8 cellular contexts compared by ENCODE assay signal in genomic region chr12:30694971-30695326, GRCh38. TPM values are rescaled to one million over a fixed set of nuclear protein-coding genes. Genes with fewer than 3 reads are reported as not detected.
DNase-seq lines count a peak whose midpoint lies in the region; ATAC-seq, FAIRE-seq and TF ChIP-seq lines count a peak whose summit lies in the region.

No MANE protein-coding gene starts in this region.

- peak overlapping the region; percentile 66 for H2AFZ ChIP-seq in HepG2 (ENCODE audit: low read length)

- CTCF ChIA-PET in HepG2 (lab: Yijun Ruan, JAX; ENCODE audit: low intra/inter-chr PET ratio, low total read pairs): no interaction called here

- no peak for FAIRE-seq in HepG2 (lab: Jason Lieb, UNC)

- no peaks in the 10 kb centered on the region; the same call in 1 of the 2 replicates for H4K20me1 ChIP-seq in HepG2 (ENCODE audit: insufficient read depth, low read length)

- in situ Hi-C loops in HepG2 (cut with HindIII; ENCODE audit: extremely low pct_ligation_motif_present, low pct_unique_long_range_greater_than_20kb): no loop called here

- WGBS in HepG2 (ENCODE audit: low lambda C conversion rate): 0% methylated on average over 10 of the region's 10 CpGs

- BruUV-seq in HepG2 (replicated peaks; lab: Mats Ljungman, UMichigan): no TSS peak

- POLR2A ChIA-PET in HepG2 (lab: Yijun Ruan, JAX): interaction anchor here (1.1 to 2.5 kb wide), 5 partner anchors 59 to 186 kb away, joined by 3 to 15 read pairs (median 4); partner anchors contain the start of gene CAPRIN2

- H3K36me3 ChIP-seq in HepG2 (replicated peaks in 1 of 2; ENCODE audit: control insufficient read depth in 1 of 2, insufficient read depth in 2 of 2, low read length in 2 of 2) (no peaks in the 10 kb centered on the region), stomach smooth muscle (ENCODE audit: control insufficient read depth in 2 of 2, insufficient read depth in 2 of 2, low read length in 2 of 2) (no peaks in the 10 kb centered on the region)

- no peak for TF ChIP-seq POLR2A in HepG2 (IDR thresholded peaks at IDR 0.05; ENCODE audit: insufficient read depth in 1 of 2, low read depth in 2 of 2, low read length in 2 of 2)

- H3K27me3 ChIP-seq in HepG2 (ENCODE audit: control insufficient read depth in 1 of 2, insufficient read depth in 2 of 2, low read length in 2 of 2): no peaks in the 10 kb centered on the region; a peak in 1 of 5 replicates
- no peaks in the 10 kb centered on the region for H3K27me3 ChIP-seq in stomach smooth muscle (ENCODE audit: control insufficient read depth in 1 of 2, insufficient read depth in 2 of 2, low read length in 2 of 2)

- DNase-seq in AG08395 (ENCODE audit: low spot score) (peak; percentile 50), GM12864 (ENCODE audit: low read depth) (no peak), RPMI8226 (peak; percentile 63), dedifferentiated amniotic fluid mesenchymal stem cell (ENCODE audit: extremely low spot score) (peak; percentile 63), HepG2 (ENCODE audit: low spot score) (peak; percentile 41), NAMALWA (ENCODE audit: low spot score) (no peak)

- intact Hi-C loops in HepG2 (cut with micrococcal nuclease; ENCODE audit: unreplicated experiment): loop anchor here (1.0 to 10.0 kb wide), 3 partner anchors 61 to 180 kb away; no protein-coding TSS in a partner anchor

- H3K27ac ChIP-seq in HepG2 (ENCODE audit: extremely low read length, insufficient read depth, low read length): peak overlapping the region; percentile 84
- peak overlapping the region; percentile 73 for H3K27ac ChIP-seq in stomach smooth muscle (ENCODE audit: low read length)

- peaks cover 48% of the 10 kb centered on the region for H3K79me2 ChIP-seq in HepG2 (ENCODE audit: insufficient read depth, low read length)

- no peak for TF ChIP-seq CTCF in GM12864 (IDR thresholded peaks at IDR 0.05; ENCODE audit: low read depth, low read length, missing control alignments)
- no peak for TF ChIP-seq CTCF in HepG2 (CRISPR knock-in tag; IDR thresholded peaks at IDR 0.05)

- H3K9ac ChIP-seq in HepG2 (ENCODE audit: insufficient read depth, low read depth, low read length) (peak overlapping the region; percentile 91), stomach smooth muscle (ENCODE audit: low read length in 2 of 2) (peak overlapping the region; percentile 92 to 96)

- H3K4me2 ChIP-seq in HepG2 (ENCODE audit: low read depth, low read length): peak overlapping the region; percentile 91

- H3K4me3 ChIP-seq in GM12864 (ENCODE audit: low read depth, low read length): peak overlapping the region; percentile 60
- H3K4me3 ChIP-seq in HepG2 (replicated peaks in 1 of 3; ENCODE audit: insufficient read depth in 1 of 3, low read depth in 2 of 3, low read length in 3 of 3): peak overlapping the region; percentile 93 to 99 (median 96)
- H3K4me3 ChIP-seq in stomach smooth muscle (ENCODE audit: low read length in 2 of 2): peak overlapping the region; percentile 92 to 100

- no peak for TF ChIP-seq EP300 in HepG2 (IDR thresholded peaks at IDR 0.05; ENCODE audit: low read depth in 2 of 2, low read length in 2 of 2)
- no peak for TF ChIP-seq EP300 in HepG2 (CRISPR knock-in tag; IDR thresholded peaks at IDR 0.05; ENCODE audit: borderline replicate concordance)

- H3K4me1 ChIP-seq in HepG2 (ENCODE audit: insufficient read depth, low read length) (peaks cover 49% of the 10 kb centered on the region), stomach smooth muscle (ENCODE audit: control insufficient read depth, insufficient read depth, low read length) (peaks cover 16% of the 10 kb centered on the region)

- H3K9me3 ChIP-seq in HepG2 (ENCODE audit: low read length): no peaks in the 10 kb centered on the region
- H3K9me3 ChIP-seq in stomach smooth muscle (ENCODE audit: control insufficient read depth in 2 of 2, low read length in 2 of 2): no peaks in the 10 kb centered on the region

- ATAC-seq in HG03342 (IDR thresholded peaks at IDR 0.05; ENCODE audit: unreplicated experiment) (peak; percentile 21), HepG2 (peak; percentile 78)

- no peak for TF ChIP-seq RAD21 in HepG2 (CRISPR knock-in tag; IDR thresholded peaks at IDR 0.05)

TF ChIP-seq in HepG2, 621 proteins besides CTCF, POLR2A, EP300 and RAD21 (continues in another document):
- TF ChIP-seq, protein P1, sequence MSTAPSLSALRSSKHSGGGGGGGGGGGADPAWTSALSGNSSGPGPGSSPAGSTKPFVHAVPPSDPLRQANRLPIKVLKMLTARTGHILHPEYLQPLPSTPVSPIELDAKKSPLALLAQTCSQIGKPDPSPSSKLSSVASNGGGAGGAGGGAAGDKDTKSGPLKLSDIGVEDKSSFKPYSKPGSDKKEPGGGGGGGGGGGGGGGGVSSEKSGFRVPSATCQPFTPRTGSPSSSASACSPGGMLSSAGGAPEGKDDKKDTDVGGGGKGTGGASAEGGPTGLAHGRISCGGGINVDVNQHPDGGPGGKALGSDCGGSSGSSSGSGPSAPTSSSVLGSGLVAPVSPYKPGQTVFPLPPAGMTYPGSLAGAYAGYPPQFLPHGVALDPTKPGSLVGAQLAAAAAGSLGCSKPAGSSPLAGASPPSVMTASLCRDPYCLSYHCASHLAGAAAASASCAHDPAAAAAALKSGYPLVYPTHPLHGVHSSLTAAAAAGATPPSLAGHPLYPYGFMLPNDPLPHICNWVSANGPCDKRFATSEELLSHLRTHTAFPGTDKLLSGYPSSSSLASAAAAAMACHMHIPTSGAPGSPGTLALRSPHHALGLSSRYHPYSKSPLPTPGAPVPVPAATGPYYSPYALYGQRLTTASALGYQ (CRISPR knock-in tag; IDR thresholded peaks at IDR 0.05): 0 out of 2 replicates have a peak, but pooled peaks have one; percentile 7
- TF ChIP-seq ZNF563 (CRISPR knock-in tag; IDR thresholded peaks at IDR 0.05): no peak

RNA-seq across cellular contexts. Expression of gene IPO8, which starts 0.7 kb away (rescaled TPM):
- 21.8 and 40.0 TPM in 2 replicates for total RNA-seq in HepG2 (2016; rRNA removed; fragmentation: Illumina TruSeq; extraction: Trizol)
- total RNA-seq in HepG2 (2016; cell fraction: cytosol; rRNA removed; fragmentation: Illumina TruSeq; extraction: Trizol; ENCODE audit: low read depth): 4.7 and 7.4 TPM in 2 replicates
- 20.2 and 39.7 TPM in 2 replicates for total RNA-seq in HepG2 (2016; cell fraction: insoluble cytoplasmic fraction; rRNA removed; fragmentation: Illumina TruSeq; extraction: Trizol)
- total RNA-seq in HepG2 (2016; cell fraction: membrane; rRNA removed; fragmentation: Illumina TruSeq; extraction: Trizol): 10.2 and 11.3 TPM in 2 replicates
- total RNA-seq in HepG2 (2016; cell fraction: nucleus; rRNA removed; fragmentation: Illumina TruSeq; extraction: Trizol): 30.0 and 34.6 TPM in 2 replicates
- 6.3 and 8.7 TPM in 2 replicates for polyA plus RNA-seq in HepG2 (2011; rRNA removed)
- 3.4 and 4.5 TPM in 2 replicates for polyA plus RNA-seq in HepG2 (2011; cell fraction: cytosol; rRNA removed)
- 9.9 and 11.7 TPM in 2 replicates for polyA plus RNA-seq in HepG2 (2011; cell fraction: nucleus; rRNA removed)
- polyA plus RNA-seq in HepG2 (2012): 14.6 and 19.0 TPM in 2 replicates
- polyA plus RNA-seq in HepG2 (2016; cell fraction: cytosol; fragmentation: Illumina TruSeq; extraction: Trizol; ENCODE audit: low read depth): 0.99 and 1.0 TPM in 2 replicates
- 31.0 and 32.7 TPM in 2 replicates for polyA plus RNA-seq in HepG2 (2016; cell fraction: insoluble cytoplasmic fraction; fragmentation: Illumina TruSeq; extraction: Trizol; ENCODE audit: low read depth)
- polyA plus RNA-seq in HepG2 (2016; cell fraction: membrane; fragmentation: Illumina TruSeq; extraction: Trizol; ENCODE audit: low read depth): 3.6 and 4.3 TPM in 2 replicates
- polyA plus RNA-seq in HepG2 (2016; cell fraction: nucleus; fragmentation: Illumina TruSeq; extraction: Trizol; ENCODE audit: insufficient read depth, low read depth): 27.7 and 32.1 TPM in 2 replicates
- polyA minus RNA-seq in HepG2 (2011; rRNA and poly(A)+ RNA removed; ENCODE audit: low replicate concordance): 10.1 and 36.3 TPM in 2 replicates
- 10.8 and 16.3 TPM in 2 replicates for polyA minus RNA-seq in HepG2 (2011; cell fraction: cytosol; rRNA and poly(A)+ RNA removed)
- 37.1 and 48.5 TPM in 2 replicates for polyA minus RNA-seq in HepG2 (2011; cell fraction: nucleus; rRNA and poly(A)+ RNA removed)

RNA-seq across cellular contexts. Expression of gene CAPRIN2, which starts 59.8 kb away (rescaled TPM):
- 12.0 and 21.7 TPM in 2 replicates for total RNA-seq in HepG2 (2016; rRNA removed; fragmentation: Illumina TruSeq; extraction: Trizol)
- total RNA-seq in HepG2 (2016; cell fraction: cytosol; rRNA removed; fragmentation: Illumina TruSeq; extraction: Trizol; ENCODE audit: low read depth): 23.4 and 24.3 TPM in 2 replicates
- 14.1 and 22.8 TPM in 2 replicates for total RNA-seq in HepG2 (2016; cell fraction: insoluble cytoplasmic fraction; rRNA removed; fragmentation: Illumina TruSeq; extraction: Trizol)
- total RNA-seq in HepG2 (2016; cell fraction: membrane; rRNA removed; fragmentation: Illumina TruSeq; extraction: Trizol): 20.0 and 22.6 TPM in 2 replicates
- total RNA-seq in HepG2 (2016; cell fraction: nucleus; rRNA removed; fragmentation: Illumina TruSeq; extraction: Trizol): 43.3 and 48.9 TPM in 2 replicates
- polyA plus RNA-seq in HepG2 (2011; rRNA removed): 25.7 and 30.6 TPM in 2 replicates
- 4.9 and 5.5 TPM in 2 replicates for polyA plus RNA-seq in HepG2 (2011; cell fraction: cytosol; rRNA removed)
- 102 and 115 TPM in 2 replicates for polyA plus RNA-seq in HepG2 (2011; cell fraction: nucleus; rRNA removed)
- 15.7 and 23.2 TPM in 2 replicates for polyA plus RNA-seq in HepG2 (2012)
- polyA plus RNA-seq in HepG2 (2016; cell fraction: cytosol; fragmentation: Illumina TruSeq; extraction: Trizol; ENCODE audit: low read depth): 1.3 and 1.7 TPM in 2 replicates
- 9.7 and 12.3 TPM in 2 replicates for polyA plus RNA-seq in HepG2 (2016; cell fraction: insoluble cytoplasmic fraction; fragmentation: Illumina TruSeq; extraction: Trizol; ENCODE audit: low read depth)
- polyA plus RNA-seq in HepG2 (2016; cell fraction: membrane; fragmentation: Illumina TruSeq; extraction: Trizol; ENCODE audit: low read depth): 4.0 and 4.7 TPM in 2 replicates
- polyA plus RNA-seq in HepG2 (2016; cell fraction: nucleus; fragmentation: Illumina TruSeq; extraction: Trizol; ENCODE audit: insufficient read depth, low read depth): 105 and 125 TPM in 2 replicates
- polyA minus RNA-seq in HepG2 (2011; rRNA and poly(A)+ RNA removed; ENCODE audit: low replicate concordance): 7.2 and 8.3 TPM in 2 replicates
- polyA minus RNA-seq in HepG2 (2011; cell fraction: cytosol; rRNA and poly(A)+ RNA removed): 7.0 and 7.4 TPM in 2 replicates
- 66.3 and 86.5 TPM in 2 replicates for polyA minus RNA-seq in HepG2 (2011; cell fraction: nucleus; rRNA and poly(A)+ RNA removed)

Comparison
In these comparisons a context has a peak if more than half of its experiments do, and no peak if none do; other contexts are left out.
1. DNase-seq: peak in AG08395 (single experiment), RPMI8226 (single experiment), dedifferentiated amniotic fluid mesenchymal stem cell (single experiment) and HepG2 (single experiment); none in GM12864 (single experiment) and NAMALWA (single experiment).
2. Peak in every context shown above with its lines, with median percentiles within 50 percentile points of each other: H3K4me3 ChIP-seq.